1 cellular context compared by ENCODE assay signal in the genomic region with DNA sequence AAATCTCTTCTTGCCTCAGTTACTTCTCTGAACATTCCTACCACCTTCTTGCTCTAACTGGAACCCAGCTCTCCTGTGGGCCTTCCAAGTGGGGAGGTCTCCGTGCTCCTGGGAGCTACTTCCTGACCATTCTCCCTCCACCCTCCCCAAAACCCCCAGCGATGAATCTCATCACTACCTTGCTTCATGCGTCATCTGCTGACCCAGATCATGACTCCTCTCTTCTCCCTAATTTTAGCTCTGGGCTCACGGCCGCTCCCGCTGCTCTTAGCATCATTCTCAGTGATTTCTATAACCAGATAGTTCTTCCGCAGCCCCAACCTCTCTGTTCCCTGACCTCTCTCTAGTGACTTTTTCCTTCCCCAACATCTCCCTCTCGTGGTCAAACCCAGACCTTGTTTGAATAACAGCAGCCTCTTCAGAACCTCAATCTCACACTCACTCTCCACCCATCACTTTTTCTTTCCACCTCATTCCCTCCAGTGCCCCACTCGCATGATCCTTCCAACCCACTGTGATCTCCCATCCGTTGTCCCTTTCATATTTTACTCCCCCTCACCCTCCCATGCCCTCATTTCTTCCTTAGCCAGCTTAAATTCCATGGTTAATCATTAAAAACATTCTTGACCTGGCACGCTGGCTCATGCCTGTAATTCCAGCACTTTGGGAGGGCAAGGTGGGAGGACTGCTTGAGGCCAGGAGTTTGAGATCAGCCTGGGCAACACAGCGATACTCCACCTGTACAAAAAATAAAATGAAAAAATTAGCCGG.
TF ChIP-seq lines count a peak whose summit lies in the region.

No MANE protein-coding gene starts in this region.

TF ChIP-seq in HepG2, 621 proteins besides CTCF, POLR2A, EP300 and RAD21 (continued from another document and continues in another):
- TF ChIP-seq MED8 (CRISPR knock-in tag; IDR thresholded peaks at IDR 0.05; ENCODE audit: insufficient replicate concordance) (no peak), ZNF572 (CRISPR knock-in tag; IDR thresholded peaks at IDR 0.05) (no peak), PHF21A (CRISPR knock-in tag; IDR thresholded peaks at IDR 0.05) (0 out of 2 replicates have a peak, but pooled peaks have one; percentile 24), ZC3H4 (CRISPR knock-in tag; IDR thresholded peaks at IDR 0.05; ENCODE audit: borderline replicate concordance) (no peak), ZNF598 (CRISPR knock-in tag; IDR thresholded peaks at IDR 0.05; ENCODE audit: borderline replicate concordance) (no peak), NBN (conservative IDR thresholded peaks at IDR 0.05) (no peak), MEF2D (CRISPR knock-in tag; IDR thresholded peaks at IDR 0.05) (no peak), ZFYVE20 (CRISPR knock-in tag; IDR thresholded peaks at IDR 0.05; ENCODE audit: borderline replicate concordance, low read depth) (no peak), HMGA1 (CRISPR knock-in tag; conservative IDR thresholded peaks at IDR 0.05) (no peak), GATAD2A (CRISPR knock-in tag; IDR thresholded peaks at IDR 0.05) (peak; percentile 27; the same call in 1 of the 2 replicates), ATF5 (CRISPR knock-in tag; IDR thresholded peaks at IDR 0.05; ENCODE audit: low read depth) (no peak), HOXA7 (CRISPR knock-in tag; IDR thresholded peaks at IDR 0.05) (no peak), ZKSCAN8 (CRISPR knock-in tag; IDR thresholded peaks at IDR 0.05; ENCODE audit: borderline replicate concordance) (no peak), TERF1 (CRISPR knock-in tag; IDR thresholded peaks at IDR 0.05) (no peak), ATAD3A (CRISPR knock-in tag; IDR thresholded peaks at IDR 0.05) (no peak), HDAC2 (CRISPR knock-in tag; IDR thresholded peaks at IDR 0.05) (no peak), IRF2 (CRISPR knock-in tag; IDR thresholded peaks at IDR 0.05) (no peak), JUND (CRISPR knock-in tag; IDR thresholded peaks at IDR 0.05) (no peak), HNF4G (IDR thresholded peaks at IDR 0.05; ENCODE audit: borderline replicate concordance, low read depth, low read length) (no peak), HNF4G (CRISPR knock-in tag; IDR thresholded peaks at IDR 0.05; ENCODE audit: borderline replicate concordance, low read depth) (no peak), GATA4 (IDR thresholded peaks at IDR 0.05; ENCODE audit: borderline replicate concordance, low read depth) (no peak), PPARG (CRISPR knock-in tag; conservative IDR thresholded peaks at IDR 0.05) (0 out of 2 replicates have a peak, but pooled peaks have one; percentile 16), LCORL (IDR thresholded peaks at IDR 0.05) (no peak), LCORL (CRISPR knock-in tag; IDR thresholded peaks at IDR 0.05) (0 out of 2 replicates have a peak, but pooled peaks have one; percentile 54), TRIM24 (CRISPR knock-in tag; IDR thresholded peaks at IDR 0.05) (no peak), WIZ (CRISPR knock-in tag; IDR thresholded peaks at IDR 0.05) (no peak), KDM5A (IDR thresholded peaks at IDR 0.05; ENCODE audit: borderline replicate concordance, low read length) (no peak), NRL (CRISPR knock-in tag; IDR thresholded peaks at IDR 0.05; ENCODE audit: borderline replicate concordance) (no peak), ZNF556 (CRISPR knock-in tag; IDR thresholded peaks at IDR 0.05; ENCODE audit: borderline replicate concordance) (no peak), ZNF749 (CRISPR knock-in tag; IDR thresholded peaks at IDR 0.05; ENCODE audit: borderline replicate concordance) (no peak), NCOA1 (CRISPR knock-in tag; IDR thresholded peaks at IDR 0.05) (no peak), SMAD1 (CRISPR knock-in tag; IDR thresholded peaks at IDR 0.05; ENCODE audit: borderline replicate concordance, low read depth) (no peak), ZBTB38 (CRISPR knock-in tag; IDR thresholded peaks at IDR 0.05) (0 out of 2 replicates have a peak, but pooled peaks have one; percentile 19), ZNF124 (CRISPR knock-in tag; IDR thresholded peaks at IDR 0.05) (no peak), ZNF296 (CRISPR knock-in tag; conservative IDR thresholded peaks at IDR 0.05) (no peak), ZNF318 (CRISPR knock-in tag; IDR thresholded peaks at IDR 0.05) (no peak), ARNTL (CRISPR knock-in tag; IDR thresholded peaks at IDR 0.05) (no peak), HMGXB3 (CRISPR knock-in tag; IDR thresholded peaks at IDR 0.05; ENCODE audit: borderline replicate concordance) (0 out of 2 replicates have a peak, but pooled peaks have one; percentile 33), RXRA (CRISPR knock-in tag; IDR thresholded peaks at IDR 0.05) (no peak), ELK4 (CRISPR knock-in tag; IDR thresholded peaks at IDR 0.05; ENCODE audit: borderline replicate concordance) (no peak), ZNF282 (IDR thresholded peaks at IDR 0.05; ENCODE audit: partially characterized antibody) (no peak), TEAD3 (CRISPR knock-in tag; optimal IDR thresholded peaks at IDR 0.05; ENCODE audit: borderline replicate concordance) (peak; percentile 95), SNAI1 (CRISPR knock-in tag; IDR thresholded peaks at IDR 0.05; ENCODE audit: borderline replicate concordance) (no peak), ZNF451 (CRISPR knock-in tag; IDR thresholded peaks at IDR 0.05) (no peak), HNRNPUL1 (IDR thresholded peaks at IDR 0.05; ENCODE audit: low read depth, low read length) (no peak), TCF12 (IDR thresholded peaks at IDR 0.05) (no peak), TCF12 (CRISPR knock-in tag; IDR thresholded peaks at IDR 0.05) (no peak), ZBTB21 (CRISPR knock-in tag; IDR thresholded peaks at IDR 0.05) (no peak), SMARCC2 (IDR thresholded peaks at IDR 0.05) (no peak), KLF9 (CRISPR knock-in tag; IDR thresholded peaks at IDR 0.05; ENCODE audit: low read depth) (no peak), ZNF619 (CRISPR knock-in tag; IDR thresholded peaks at IDR 0.05) (no peak), ZNF44 (CRISPR knock-in tag; IDR thresholded peaks at IDR 0.05) (no peak)
